27 cellular contexts compared by ENCODE assay signal in genomic region chr3:30084971-30085403, GRCh38.
DNase-seq lines count a peak whose midpoint lies in the region; ATAC-seq, FAIRE-seq and TF ChIP-seq lines count a peak whose summit lies in the region.
"Had no signal": no experiment of that assay in that cellular context is flagged by ENCODE, and none has a peak within 500 bp of the region (broad histone marks: within the 10 kb centered on the region; RNA-seq: fewer than 3 reads in every experiment).

No MANE protein-coding gene starts in this region.

- H3K27me3 ChIP-seq in SK-N-SH (ENCODE audit: insufficient read depth) (no peaks in the 10 kb centered on the region), iPS DF 6.9 (ENCODE audit: control insufficient read depth, insufficient read depth, low read length) (peaks cover 42% of the 10 kb centered on the region), small intestine (ENCODE audit: control insufficient read depth in 2 of 2, insufficient read depth in 2 of 2, low read length in 2 of 2) (no peaks in the 10 kb centered on the region)
- H3K27me3 ChIP-seq: left lung, ovary, transverse colon had no signal

- H3K27ac ChIP-seq in SK-N-SH (ENCODE audit: low read depth in 2 of 2, low read length in 1 of 2) (no peak overlapping the region), iPS DF 6.9 (ENCODE audit: low read length) (no peak overlapping the region), small intestine (ENCODE audit: low read depth in 1 of 2, low read length in 1 of 2) (peak overlapping the region in 1 of 2 donors; percentile 60)
- H3K27ac ChIP-seq: 22Rv1, left lung, ovary, RWPE1, SK-N-MC, transverse colon, WERI-Rb-1 had no signal

- H3K4me3 ChIP-seq in SK-N-SH (ENCODE audit: low read depth in 2 of 2, low read length in 1 of 2) (no peak overlapping the region), iPS DF 6.9 (ENCODE audit: low read length) (no peak overlapping the region), small intestine (ENCODE audit: low read depth in 1 of 2, low read length in 2 of 2) (no peak overlapping the region)
- H3K4me3 ChIP-seq: left lung, ovary, SK-N-MC, transverse colon had no signal

- H3K79me2 ChIP-seq in SK-N-SH (ENCODE audit: insufficient read depth), result no peaks in the 10 kb centered on the region

- 96% methylated on average over 3 of the region's 3 CpGs for WGBS in SK-N-SH (ENCODE audit: low lambda C conversion rate)
- WGBS in iPS DF 6.9 (ENCODE audit: insufficient coverage, insufficient read length), result no CpG with 5 or more reads among the region's 3 CpGs
- 89 to 95% (median 95%) methylated on average over 3 of the region's 3 CpGs for whole genome bisulfite sequencing in small intestine, 3 donors

- no peak for TF ChIP-seq CTCF in SK-N-SH (IDR thresholded peaks at IDR 0.05)

- no peak for TF ChIP-seq RAD21 in SK-N-SH (IDR thresholded peaks at IDR 0.05; ENCODE audit: low read length)

- H3K4me1 ChIP-seq in SK-N-SH (ENCODE audit: control insufficient read depth in 1 of 2, insufficient read depth in 2 of 2, low read depth in 1 of 2, low read length in 1 of 2) (no peaks in the 10 kb centered on the region), iPS DF 6.9 (ENCODE audit: control insufficient read depth, insufficient read depth, low read length) (no peaks in the 10 kb centered on the region), small intestine (ENCODE audit: control insufficient read depth in 2 of 2, insufficient read depth in 1 of 2, low read depth in 1 of 2, low read length in 1 of 2) (peaks cover 3 to 7% of the 10 kb centered on the region in 2 donors)
- H3K4me1 ChIP-seq: left lung had no signal

- ATAC-seq in SK-N-SH treated with all-trans-retinoic acid at 6 μM for 48 hours (no peak), GM18867 (IDR thresholded peaks at IDR 0.05; ENCODE audit: unreplicated experiment) (no peak), HG02885 (IDR thresholded peaks at IDR 0.05; ENCODE audit: poor library complexity, unreplicated experiment) (no peak)
- ATAC-seq: left lung; natural killer cell treated with Interleukin-12 subunit alpha and Interleukin-12 subunit beta and Interleukin-15 and Interleukin-18, amount 100 ng/mL, for 72 hours; sciatic nerve had no signal

- no peaks in the 10 kb centered on the region for H3F3A ChIP-seq in SK-N-SH (replicated peaks; ENCODE audit: insufficient read depth)

- no peaks in the 10 kb centered on the region for H4K20me1 ChIP-seq in SK-N-SH (ENCODE audit: insufficient read depth)

- no peak overlapping the region for H3K9ac ChIP-seq in SK-N-SH

- H2AFZ ChIP-seq in SK-N-SH (ENCODE audit: low read depth), result 0 out of 2 replicates have a peak overlapping the region, but pooled peaks have one; percentile 52

- DNase-seq in SK-N-SH (no peak), RPMI7951 (ENCODE audit: low read depth) (peak; percentile 32), iPS DF 6.9 (ENCODE audit: low read depth, low spot score) (peak; percentile 84), small intestine (peak; percentile 77), putamen (ENCODE audit: low spot score) (no peak)
- DNase-seq: aorta; CD4-positive, alpha-beta memory T cell; central memory CD4-positive, alpha-beta T cell; left lung; NCI-H1105; NCI-H2081; NCI-H345; NCI-H748 treated with DMSO at 0.1 percent for 48 hours; ovary; stimulated activated CD4-positive, alpha-beta T cell treated with anti-CD3 and anti-CD28 coated beads, Interleukin-15, amount 100 ng/mL, for 24 hours; transverse colon; WERI-Rb-1 had no signal

- H3K9me2 ChIP-seq in SK-N-SH, result no peaks in the 10 kb centered on the region

- CTCF ChIA-PET in SK-N-SH (lab: Yijun Ruan, JAX), result interaction anchor here (1.5 kb wide), 1 partner anchor 43 kb away, joined by 3 read pairs; no protein-coding TSS in a partner anchor

- no peak for TF ChIP-seq EP300 in SK-N-SH (IDR thresholded peaks at IDR 0.05; ENCODE audit: borderline replicate concordance in 1 of 2, low read depth in 1 of 2, low read length in 1 of 2)

- H3K36me3 ChIP-seq in SK-N-SH (replicated peaks in 1 of 2; ENCODE audit: control insufficient read depth in 1 of 2, insufficient read depth in 2 of 2, low read length in 1 of 2) (no peaks in the 10 kb centered on the region), iPS DF 6.9 (ENCODE audit: control insufficient read depth, insufficient read depth, low read length) (no peaks in the 10 kb centered on the region), small intestine (ENCODE audit: control insufficient read depth in 2 of 2, insufficient read depth in 2 of 2, low read length in 2 of 2) (no peaks in the 10 kb centered on the region)
- H3K36me3 ChIP-seq: left lung, ovary, transverse colon, WERI-Rb-1 had no signal

- H3K9me3 ChIP-seq in SK-N-SH (no peaks in the 10 kb centered on the region), iPS DF 6.9 (ENCODE audit: control insufficient read depth, insufficient read depth, low read length) (no peaks in the 10 kb centered on the region), small intestine (ENCODE audit: control insufficient read depth, low read depth) (no peaks in the 10 kb centered on the region)
- H3K9me3 ChIP-seq: left lung, ovary, transverse colon had no signal

- no peak overlapping the region for H3K4me2 ChIP-seq in SK-N-SH

- POLR2A ChIA-PET in SK-N-SH (lab: Yijun Ruan, JAX), result no interaction called here

- no peak for FAIRE-seq in small intestine (lab: Jason Lieb, UNC)
- FAIRE-seq: G401.6, H54 had no signal

TF ChIP-seq in SK-N-SH, 30 proteins besides CTCF, POLR2A, EP300 and RAD21:
- no peak for TF ChIP-seq GABPA (IDR thresholded peaks at IDR 0.05; ENCODE audit: low read depth)
- no peak for TF ChIP-seq JUND (IDR thresholded peaks at IDR 0.05)
- no peak for TF ChIP-seq TAF1 (IDR thresholded peaks at IDR 0.05; ENCODE audit: borderline replicate concordance, low read depth, low read length)

TF ChIP-seq in SK-N-SH treated with all-trans-retinoic acid at 6 μM for 48 hours, 23 proteins besides CTCF, POLR2A, EP300 and RAD21:
- no peak for TF ChIP-seq BACH2 (CRISPR knock-in tag; IDR thresholded peaks at IDR 0.05; ENCODE audit: borderline replicate concordance)
- no peak for TF ChIP-seq ZNF8 (CRISPR knock-in tag; IDR thresholded peaks at IDR 0.05)
- no peak for TF ChIP-seq ISL1 (CRISPR knock-in tag; IDR thresholded peaks at IDR 0.05)
- TF ChIP-seq CSRNP3 (CRISPR knock-in tag; IDR thresholded peaks at IDR 0.05), result no peak
- TF ChIP-seq ZNF565 (CRISPR knock-in tag; conservative IDR thresholded peaks at IDR 0.05; ENCODE audit: low read depth), result no peak
- no peak for TF ChIP-seq CREB5 (CRISPR knock-in tag; IDR thresholded peaks at IDR 0.05; ENCODE audit: low read depth)
- no peak for TF ChIP-seq GLIS3 (CRISPR knock-in tag; IDR thresholded peaks at IDR 0.05)
- no peak for TF ChIP-seq ZFP30 (CRISPR knock-in tag; IDR thresholded peaks at IDR 0.05)
- TF ChIP-seq TCF4 (CRISPR knock-in tag; IDR thresholded peaks at IDR 0.05; ENCODE audit: borderline replicate concordance), result no peak
- no peak for TF ChIP-seq CSDC2 (CRISPR knock-in tag; IDR thresholded peaks at IDR 0.05)
- TF ChIP-seq ZNF70 (CRISPR knock-in tag; IDR thresholded peaks at IDR 0.05), result no peak
- no peak for TF ChIP-seq PPARA (CRISPR knock-in tag; IDR thresholded peaks at IDR 0.05; ENCODE audit: borderline replicate concordance)
- no peak for TF ChIP-seq SNAI2 (CRISPR knock-in tag; IDR thresholded peaks at IDR 0.05)

Comparison
In these comparisons a context has a peak if more than half of its experiments do, and no peak if none do; other contexts are left out.
1. DNase-seq: peak in RPMI7951 (single experiment), iPS DF 6.9 (single experiment) and small intestine (single experiment); none in SK-N-SH (single experiment) and putamen (single experiment).